ENCODE assay signal across 9 cellular contexts in genomic region chr2:77210725-77211124, GRCh38.
"Had no signal": no experiment of that assay in that cellular context is flagged by ENCODE, and none has a peak within 500 bp of the region (broad histone marks: within the 10 kb centered on the region; RNA-seq: fewer than 3 reads in every experiment).

No MANE protein-coding gene starts in this region.

- H3K27ac Mint-ChIP-seq: HFFc6, IgD-negative memory B cell had no signal

- H3K4me3 ChIP-seq: GM23248, HAP-1 had no signal

- H3K4me1 Mint-ChIP-seq: IgD-negative memory B cell had no signal

- DNase-seq: GM23248, GOT3, HFFc6, KBM-7 had no signal

- H3K9ac ChIP-seq: GM23248 had no signal

- H3K36me3 ChIP-seq: HAP-1 had no signal

- H3K9me3 ChIP-seq: HAP-1 had no signal

- H3K4me3 Mint-ChIP-seq: HFFc6, IgD-negative memory B cell had no signal

- H3K36me3 Mint-ChIP-seq: IgD-negative memory B cell had no signal

- ATAC-seq: HCT116, HepG2 had no signal

- H3K4me1 ChIP-seq: HAP-1 had no signal

- H3K27ac ChIP-seq: GM23248, HL-60 had no signal

- H3K27me3 Mint-ChIP-seq: IgD-negative memory B cell had no signal

- H2AFZ ChIP-seq: GM23248 had no signal
